12 cellular contexts compared by ENCODE assay signal in the genomic region with DNA sequence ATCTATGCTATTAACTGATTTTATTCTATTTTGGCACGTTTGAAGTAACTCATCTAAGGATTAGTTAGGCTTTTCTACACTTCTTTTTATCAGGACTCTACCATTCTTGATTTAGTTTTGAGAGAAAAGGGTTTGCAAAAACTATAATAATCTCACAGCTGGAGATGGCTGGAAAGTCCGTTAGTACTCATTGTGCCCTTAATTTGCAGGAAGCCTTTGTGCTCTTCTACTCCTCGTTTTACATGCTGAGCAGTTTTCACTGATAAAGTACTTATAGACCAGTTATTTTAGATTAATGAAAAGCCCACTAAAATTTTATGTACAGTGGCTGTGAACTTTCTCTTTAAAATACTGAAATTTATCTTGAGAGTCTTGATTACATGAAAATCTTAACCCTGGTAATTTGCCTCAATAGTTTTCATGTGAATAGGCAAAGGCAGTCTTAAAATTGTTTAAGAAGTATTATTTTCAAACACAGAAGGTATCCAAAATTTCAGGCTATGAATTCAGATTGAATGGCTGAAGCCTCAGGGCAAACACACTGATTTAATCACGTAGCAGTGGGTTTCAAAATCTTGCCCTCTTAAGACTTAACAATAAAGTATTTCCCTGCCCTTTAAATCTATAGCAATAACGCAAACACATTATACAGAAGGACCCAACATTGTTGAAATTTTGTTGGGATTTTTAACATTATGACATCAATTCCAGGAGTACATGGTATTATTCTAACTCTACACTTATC. TPM values are rescaled to one million over a fixed set of nuclear protein-coding genes. Genes with fewer than 3 reads are reported as not detected.
A peak's percentile ranks its signal among the peaks of the same experiment; 100 is the strongest.
DNase-seq lines count a peak whose midpoint lies in the region; ATAC-seq and TF ChIP-seq lines count a peak whose summit lies in the region.
"Had no signal": no experiment of that assay in that cellular context is flagged by ENCODE, and none has a peak within 500 bp of the region (broad histone marks: within the 10 kb centered on the region; RNA-seq: fewer than 3 reads in every experiment).

No MANE protein-coding gene starts in this region.

- H3K4me2 ChIP-seq in SK-N-SH, result peak overlapping the region; percentile 49; the same call in 1 of the 2 replicates

- no peak overlapping the region for H2AFZ ChIP-seq in SK-N-SH (ENCODE audit: low read depth)

- no peaks in the 10 kb centered on the region for H4K20me1 ChIP-seq in SK-N-SH (ENCODE audit: insufficient read depth)

- H3K9me3 ChIP-seq in SK-N-SH (no peaks in the 10 kb centered on the region), MG63 (no peaks in the 10 kb centered on the region), gastrocnemius medialis (no peaks in the 10 kb centered on the region)

- WGBS in SK-N-SH (ENCODE audit: low lambda C conversion rate), result 76% methylated on average over 5 of the region's 5 CpGs

- H3K27ac ChIP-seq in SK-N-SH (ENCODE audit: low read depth in 2 of 2, low read length in 1 of 2) (no peak overlapping the region), gastrocnemius medialis (peak overlapping the region in 2 of 4 donors; percentile 11 to 24)
- H3K27ac ChIP-seq: VCaP had no signal

- ATAC-seq in SK-N-SH treated with all-trans-retinoic acid at 6 μM for 48 hours (no peak), gastrocnemius medialis (no peak), GM21390 (IDR thresholded peaks at IDR 0.05; ENCODE audit: unreplicated experiment) (no peak), HG03095 (IDR thresholded peaks at IDR 0.05; ENCODE audit: unreplicated experiment) (no peak)

- TF ChIP-seq CTCF in SK-N-SH (IDR thresholded peaks at IDR 0.05) (no peak), gastrocnemius medialis (IDR thresholded peaks at IDR 0.05 in 4 of 5, conservative IDR thresholded peaks at IDR 0.05 in 1 of 5) (no peak)

- in situ Hi-C loops in gastrocnemius medialis (cut with MboI; ENCODE audit: low sequenced_read_pairs in 4 of 4), result loop anchor here in 1 of 4 donors (25.0 kb wide), 1 partner anchor 241 kb away; no protein-coding TSS in a partner anchor

- no peaks in the 10 kb centered on the region for H3F3A ChIP-seq in SK-N-SH (replicated peaks; ENCODE audit: insufficient read depth)

- H3K79me2 ChIP-seq in SK-N-SH (ENCODE audit: insufficient read depth), result no peaks in the 10 kb centered on the region

- H3K4me1 ChIP-seq in SK-N-SH (ENCODE audit: control insufficient read depth in 1 of 2, insufficient read depth in 2 of 2, low read depth in 1 of 2, low read length in 1 of 2), result peaks cover 4 to 7% of the 10 kb centered on the region in 2 experiments; a peak in 1 of 4 replicates
- peaks cover 34 to 35% of the 10 kb centered on the region in 2 donors for H3K4me1 ChIP-seq in gastrocnemius medialis

- H3K27me3 ChIP-seq in SK-N-SH (ENCODE audit: insufficient read depth), result no peaks in the 10 kb centered on the region
- H3K27me3 ChIP-seq in MG63, result no peaks in the 10 kb centered on the region
- no peaks in the 10 kb centered on the region for H3K27me3 ChIP-seq in gastrocnemius medialis

- no peaks in the 10 kb centered on the region for H3K9me2 ChIP-seq in SK-N-SH

- TF ChIP-seq POLR2A in gastrocnemius medialis (IDR thresholded peaks at IDR 0.05), result no peak

- POLR2A ChIA-PET in SK-N-SH (lab: Yijun Ruan, JAX), result no interaction called here

- CTCF ChIA-PET in SK-N-SH (lab: Yijun Ruan, JAX), result no interaction called here

- no peak for TF ChIP-seq EP300 in SK-N-SH (IDR thresholded peaks at IDR 0.05; ENCODE audit: borderline replicate concordance in 1 of 2, low read depth in 1 of 2, low read length in 1 of 2)

- H3K4me3 ChIP-seq in SK-N-SH (ENCODE audit: low read depth in 2 of 2, low read length in 1 of 2) (no peak overlapping the region), MG63 (peak overlapping the region; percentile 35), gastrocnemius medialis (peak overlapping the region in 3 of 4 donors; percentile 28 to 40 (median 39))

- intact Hi-C loops in gastrocnemius medialis (cut with DNase I; ENCODE audit: low total_unique reads), result loop anchor here (2.0 kb wide), 1 partner anchor 19 kb away; a partner anchor contains a TSS

- H3K36me3 ChIP-seq in SK-N-SH (replicated peaks in 1 of 2; ENCODE audit: control insufficient read depth in 1 of 2, insufficient read depth in 2 of 2, low read length in 1 of 2), result no peaks in the 10 kb centered on the region
- H3K36me3 ChIP-seq in MG63, result no peaks in the 10 kb centered on the region
- no peaks in the 10 kb centered on the region for H3K36me3 ChIP-seq in gastrocnemius medialis

- no peak for DNase-seq in SK-N-SH
- no peak for DNase-seq in MG63
- DNase-seq in fibroblast of peridontal ligament (ENCODE audit: extremely low read depth), result peak; percentile 45
- DNase-seq in gastrocnemius medialis, result no peak
- DNase-seq in NCI-H2029 treated with DMSO at 0.1 percent for 48 hours (lab: John Stamatoyannopoulos, UW), result no peak
- DNase-seq: activated naive CD4-positive, alpha-beta T cell treated with Interleukin-2 at 50 U/mL for 16 hours; Calu3; NCI-H2171 treated with DMSO at 0.1 percent for 48 hours had no signal

- H3K9ac ChIP-seq in SK-N-SH, result no peak overlapping the region

- no peak for TF ChIP-seq RAD21 in SK-N-SH (IDR thresholded peaks at IDR 0.05; ENCODE audit: low read length)

TF ChIP-seq in SK-N-SH, 30 proteins besides CTCF, POLR2A, EP300 and RAD21 (continues in another document):
- TF ChIP-seq RFX5 (IDR thresholded peaks at IDR 0.05; ENCODE audit: low read length) (no peak), ELF1 (IDR thresholded peaks at IDR 0.05) (no peak), MEF2A (IDR thresholded peaks at IDR 0.05; ENCODE audit: borderline replicate concordance, low read depth) (no peak), YY1 (IDR thresholded peaks at IDR 0.05; ENCODE audit: low read depth) (no peak), RCOR1 (IDR thresholded peaks at IDR 0.05; ENCODE audit: low read length) (no peak), SMC3 (IDR thresholded peaks at IDR 0.05; ENCODE audit: low read depth, low read length) (no peak), FOXJ3 (CRISPR knock-in tag; IDR thresholded peaks at IDR 0.05) (no peak), MXI1 (IDR thresholded peaks at IDR 0.05; ENCODE audit: low read depth, low read length) (no peak)
- TF ChIP-seq, protein P1, sequence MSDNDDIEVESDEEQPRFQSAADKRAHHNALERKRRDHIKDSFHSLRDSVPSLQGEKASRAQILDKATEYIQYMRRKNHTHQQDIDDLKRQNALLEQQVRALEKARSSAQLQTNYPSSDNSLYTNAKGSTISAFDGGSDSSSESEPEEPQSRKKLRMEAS (IDR thresholded peaks at IDR 0.05; ENCODE audit: low read depth), result no peak

TF ChIP-seq in SK-N-SH treated with all-trans-retinoic acid at 6 μM for 48 hours, 23 proteins besides CTCF, POLR2A, EP300 and RAD21:
- TF ChIP-seq ZFP30 (CRISPR knock-in tag; IDR thresholded peaks at IDR 0.05), result no peak
- TF ChIP-seq, protein P2, sequence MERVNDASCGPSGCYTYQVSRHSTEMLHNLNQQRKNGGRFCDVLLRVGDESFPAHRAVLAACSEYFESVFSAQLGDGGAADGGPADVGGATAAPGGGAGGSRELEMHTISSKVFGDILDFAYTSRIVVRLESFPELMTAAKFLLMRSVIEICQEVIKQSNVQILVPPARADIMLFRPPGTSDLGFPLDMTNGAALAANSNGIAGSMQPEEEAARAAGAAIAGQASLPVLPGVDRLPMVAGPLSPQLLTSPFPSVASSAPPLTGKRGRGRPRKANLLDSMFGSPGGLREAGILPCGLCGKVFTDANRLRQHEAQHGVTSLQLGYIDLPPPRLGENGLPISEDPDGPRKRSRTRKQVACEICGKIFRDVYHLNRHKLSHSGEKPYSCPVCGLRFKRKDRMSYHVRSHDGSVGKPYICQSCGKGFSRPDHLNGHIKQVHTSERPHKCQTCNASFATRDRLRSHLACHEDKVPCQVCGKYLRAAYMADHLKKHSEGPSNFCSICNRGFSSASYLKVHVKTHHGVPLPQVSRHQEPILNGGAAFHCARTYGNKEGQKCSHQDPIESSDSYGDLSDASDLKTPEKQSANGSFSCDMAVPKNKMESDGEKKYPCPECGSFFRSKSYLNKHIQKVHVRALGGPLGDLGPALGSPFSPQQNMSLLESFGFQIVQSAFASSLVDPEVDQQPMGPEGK (CRISPR knock-in tag; IDR thresholded peaks at IDR 0.05; ENCODE audit: borderline replicate concordance), result no peak
- no peak for TF ChIP-seq ISL1 (CRISPR knock-in tag; IDR thresholded peaks at IDR 0.05)
- no peak for TF ChIP-seq ZFP3 (CRISPR knock-in tag; IDR thresholded peaks at IDR 0.05)
- TF ChIP-seq RARB (CRISPR knock-in tag; IDR thresholded peaks at IDR 0.05), result no peak
- TF ChIP-seq ESRRG (CRISPR knock-in tag; IDR thresholded peaks at IDR 0.05), result no peak
- no peak for TF ChIP-seq ARNTL (CRISPR knock-in tag; IDR thresholded peaks at IDR 0.05; ENCODE audit: borderline replicate concordance, low read depth)
- TF ChIP-seq ZC3H10 (CRISPR knock-in tag; IDR thresholded peaks at IDR 0.05), result no peak

RNA-seq across cellular contexts. Expression of a gene that starts 18.6 kb away (rescaled TPM):
- 3.9 and 6.2 TPM in 2 replicates for polyA plus RNA-seq in SK-N-SH (2012; rRNA removed)
- 6.6 and 7.2 TPM in 2 replicates for polyA plus RNA-seq in SK-N-SH (2012; cell fraction: cytosol; rRNA removed)
- polyA plus RNA-seq in SK-N-SH (2012; cell fraction: nucleus; rRNA removed), result 1.5 and 2.8 TPM in 2 replicates
- total RNA-seq in MG63 (2014; rRNA removed; shearing (Covaris generic); ENCODE audit: low replicate concordance), result 50.7 and 69.9 TPM in 2 replicates
- total RNA-seq in gastrocnemius medialis, result 1 to 10 TPM; 4.0 to 6.4 (median 4.5) TPM

Comparison
In these comparisons a context has a peak if more than half of its experiments do, and no peak if none do; other contexts are left out.
1. H3K4me3 ChIP-seq: peak in MG63 (single experiment) and gastrocnemius medialis (3 of 4); none in SK-N-SH (0 of 2).